In the genomic region with DNA sequence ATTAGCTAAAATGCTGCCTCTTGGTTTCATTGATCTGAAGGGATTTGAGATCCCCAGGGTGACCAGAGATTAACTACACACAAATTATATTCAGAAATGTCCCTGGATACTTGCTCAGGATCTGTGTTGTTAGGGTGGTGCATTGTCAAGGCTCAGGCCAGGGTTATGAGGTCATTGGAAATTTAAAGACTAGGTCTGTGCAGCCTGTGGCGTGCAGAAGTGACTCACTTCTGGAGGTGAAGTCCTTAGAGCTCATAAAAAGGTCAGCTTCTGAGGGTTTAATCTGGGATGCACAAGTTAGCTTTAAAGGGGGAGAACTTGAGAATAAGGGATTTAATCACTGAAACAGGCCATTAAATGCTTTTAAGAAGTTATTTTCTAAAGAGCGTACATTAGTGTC, we compare ENCODE assay signal across 32 cellular contexts. TPM values are rescaled to one million over a fixed set of nuclear protein-coding genes. Genes with fewer than 3 reads are reported as not detected.
"Had no signal": no experiment of that assay in that cellular context is flagged by ENCODE, and none has a peak within 500 bp of the region (broad histone marks: within the 10 kb centered on the region; RNA-seq: fewer than 3 reads in every experiment).

No MANE protein-coding gene starts in this region.

- DNase-seq: activated B cell treated with CpG ODN at 0.5 μM for 24 hours; activated CD4-positive, alpha-beta T cell treated with anti-CD3 and anti-CD28 coated beads for 48 hours; activated CD4-positive, alpha-beta T cell treated with anti-CD3 and anti-CD28 coated beads, Interleukin-2, amount 50 U/mL, for 1 hour; activated CD4-positive, alpha-beta T cell treated with anti-CD3 and anti-CD28 coated beads, Interleukin-2, amount 50 U/mL, for 48 hours; activated CD8-positive, alpha-beta memory T cell treated with anti-CD3 and anti-CD28 coated beads for 24 hours; activated CD8-positive, alpha-beta T cell treated with anti-CD3 and anti-CD28 coated beads for 36 hours; activated effector memory CD4-positive, alpha-beta T cell treated with Interleukin-2 at 50 U/mL for 16 hours; activated gamma-delta T cell treated with Interleukin-2 at 50 U/mL for 16 hours; activated naive CD4-positive, alpha-beta T cell treated with Interleukin-2 at 50 U/mL for 16 hours; activated naive CD8-positive, alpha-beta T cell treated with anti-CD3 and anti-CD28 coated beads for 36 hours; activated naive CD8-positive, alpha-beta T cell treated with anti-CD3 and anti-CD28 coated beads, Interleukin-2, amount 50 U/mL, for 24 hours; activated T-cell treated with anti-CD3 and anti-CD28 coated beads, Interleukin-2, amount 50 U/mL, for 4 hours; adrenal gland; amygdala; aorta; body of pancreas; caudate nucleus; cortex of kidney; dermis blood vessel endothelial cell; effector CD4-positive, alpha-beta T cell; effector memory CD8-positive, alpha-beta T cell; erythroblast; foreskin keratinocyte; gastrocnemius medialis; heart right ventricle; T-helper 17 cell; T1000; WERI-Rb-1 had no signal

- H3K27ac ChIP-seq: adrenal gland, body of pancreas, esophagus muscularis mucosa, foreskin keratinocyte, gastrocnemius medialis, heart right ventricle, WERI-Rb-1 had no signal

- H3K36me3 ChIP-seq: adrenal gland, esophagus muscularis mucosa, gastrocnemius medialis, heart right ventricle, WERI-Rb-1 had no signal

- H3K4me1 ChIP-seq: adrenal gland, body of pancreas, esophagus muscularis mucosa, foreskin keratinocyte, gastrocnemius medialis, heart right ventricle had no signal

- H3K27me3 ChIP-seq: adrenal gland, body of pancreas, esophagus muscularis mucosa, foreskin keratinocyte, gastrocnemius medialis, heart right ventricle had no signal

- H3K4me3 ChIP-seq: adrenal gland, body of pancreas, esophagus muscularis mucosa, gastrocnemius medialis, heart right ventricle had no signal

- H3K9me3 ChIP-seq: adrenal gland, body of pancreas, gastrocnemius medialis had no signal

- ATAC-seq: activated CD4-positive, CD25-positive, alpha-beta regulatory T cell treated with anti-CD3 and anti-CD28 coated beads, Interleukin-2, amount 50 U/mL, for 24 hours; activated CD8-positive, alpha-beta T cell treated with anti-CD3 and anti-CD28 coated beads for 36 hours; activated naive CD8-positive, alpha-beta T cell treated with anti-CD3 and anti-CD28 coated beads, Interleukin-2, amount 50 U/mL, for 24 hours; activated T-cell treated with anti-CD3 and anti-CD28 coated beads, Interleukin-2, amount 50 U/mL, for 4 hours; activated T-helper 17 cell treated with anti-CD3 and anti-CD28 coated beads, Interleukin-2, amount 50 U/mL, for 72 hours; body of pancreas; effector memory CD8-positive, alpha-beta T cell; foreskin keratinocyte; gastrocnemius medialis; heart right ventricle; T-helper 17 cell had no signal

RNA-seq across cellular contexts. Expression of a gene that starts 23.5 kb away (rescaled TPM):
- total RNA-seq: activated B cell treated with CpG ODN at 0.5 μM for 24 hours; activated CD8-positive, alpha-beta T cell treated with anti-CD3 and anti-CD28 coated beads for 36 hours; activated naive CD8-positive, alpha-beta T cell treated with anti-CD3 and anti-CD28 coated beads for 36 hours; activated T-cell treated with anti-CD3 and anti-CD28 coated beads, Interleukin-2, amount 50 U/mL, for 4 hours; activated T-helper 17 cell treated with anti-CD3 and anti-CD28 coated beads, Interleukin-2, amount 50 U/mL, for 72 hours; body of pancreas; chondrocyte; dermis blood vessel endothelial cell; foreskin keratinocyte; gastrocnemius medialis; T-helper 17 cell had no signal
- polyA plus RNA-seq: aorta, foreskin keratinocyte had no signal
